Comparison of ENCODE assay signal across 21 cellular contexts in the genomic region with DNA sequence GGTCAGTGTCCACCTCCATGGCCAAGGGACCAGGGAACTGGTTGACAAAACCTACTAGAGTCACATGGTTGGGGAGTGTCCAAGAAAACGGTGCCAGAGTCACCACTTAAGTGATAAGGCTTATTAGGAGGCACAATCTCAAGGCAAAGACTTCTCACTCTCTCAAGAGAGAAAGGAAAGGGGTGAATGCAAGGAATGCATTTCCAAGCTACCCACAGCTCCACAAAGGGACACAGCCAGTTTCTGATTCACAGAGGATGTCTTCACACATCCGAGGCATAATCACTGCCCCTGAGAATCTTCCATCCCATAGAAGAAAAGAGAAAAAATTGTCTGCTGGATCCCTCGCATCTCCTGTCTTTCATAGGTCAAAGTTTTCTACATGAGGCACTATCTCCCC.
DNase-seq lines count a peak whose midpoint lies in the region; ATAC-seq and TF ChIP-seq lines count a peak whose summit lies in the region.
"Had no signal": no experiment of that assay in that cellular context is flagged by ENCODE, and none has a peak within 500 bp of the region (broad histone marks: within the 10 kb centered on the region; RNA-seq: fewer than 3 reads in every experiment).

No MANE protein-coding gene starts in this region.

- TF ChIP-seq EP300 in SK-N-SH (IDR thresholded peaks at IDR 0.05; ENCODE audit: borderline replicate concordance in 1 of 2, low read depth in 1 of 2, low read length in 1 of 2) = no peak

- H3K27me3 ChIP-seq in SK-N-SH (ENCODE audit: insufficient read depth) (no peaks in the 10 kb centered on the region), esophagus squamous epithelium (no peaks in the 10 kb centered on the region), uterus (no peaks in the 10 kb centered on the region), MG63 (no peaks in the 10 kb centered on the region)

- intact Hi-C loops in esophagus squamous epithelium (cut with DNase I) = no loop called here
- intact Hi-C loops in sciatic nerve (cut with DNase I) = no loop called here
- intact Hi-C loops in uterus (cut with DNase I; ENCODE audit: low total_unique reads) = no loop called here

- peak; percentile 2 for ATAC-seq in sciatic nerve

- TF ChIP-seq POLR2A in esophagus squamous epithelium (IDR thresholded peaks at IDR 0.05) (no peak), uterus (IDR thresholded peaks at IDR 0.05) (no peak)

- no peak overlapping the region for H3K4me3 ChIP-seq in SK-N-SH (ENCODE audit: low read depth in 2 of 2, low read length in 1 of 2)
- no peak overlapping the region for H3K4me3 ChIP-seq in esophagus squamous epithelium
- H3K4me3 ChIP-seq in uterus = no peak overlapping the region
- no peak overlapping the region for H3K4me3 ChIP-seq in MG63
- H3K4me3 ChIP-seq: SK-N-MC had no signal

- TF ChIP-seq RAD21 in SK-N-SH (IDR thresholded peaks at IDR 0.05; ENCODE audit: low read length) = no peak

- DNase-seq in SK-N-SH = no peak
- DNase-seq in esophagus squamous epithelium (lab: John Stamatoyannopoulos, UW) = no peak
- peak; percentile 7 for DNase-seq in sciatic nerve (ENCODE audit: low spot score)
- no peak for DNase-seq in uterus
- no peak for DNase-seq in NCI-H226
- DNase-seq in MG63 = no peak
- no peak for DNase-seq in NCI-H446 (lab: John Stamatoyannopoulos, UW)
- DNase-seq: activated naive CD4-positive, alpha-beta T cell treated with Interleukin-2 at 50 U/mL for 16 hours; activated T-cell treated with anti-CD3 and anti-CD28 coated beads, Interleukin-2, amount 50 U/mL, for 24 hours; CD8-positive, alpha-beta memory T cell; cerebellar nuclear complex; DMS53; foreskin melanocyte; GF-D8; H7; hypothalamus; NCI-H1417 treated with DMSO at 0.1 percent for 48 hours; stimulated activated CD4-positive, alpha-beta T cell treated with anti-CD3 and anti-CD28 coated beads, Interleukin-12 subunit alpha, Interleukin-12 subunit beta, amount 100 ng/mL, for 4 hours; stimulated activated CD4-positive, alpha-beta T cell treated with anti-CD3 and anti-CD28 coated beads, Interleukin-4, amount 100 ng/mL, for 4 hours had no signal

- peaks cover 7% of the 10 kb centered on the region for H3F3A ChIP-seq in SK-N-SH (replicated peaks; ENCODE audit: insufficient read depth)

- H3K27ac ChIP-seq in SK-N-SH (ENCODE audit: low read depth in 2 of 2, low read length in 1 of 2) (peak overlapping the region; percentile 81 to 85), esophagus squamous epithelium (peak overlapping the region in 3 of 4 donors; percentile 25 to 62 (median 27)), uterus (peak overlapping the region; percentile 10 to 20)
- H3K27ac ChIP-seq: RWPE1, SK-N-MC had no signal

- H3K9me2 ChIP-seq in SK-N-SH = no peaks in the 10 kb centered on the region

- H3K9me3 ChIP-seq in SK-N-SH (no peaks in the 10 kb centered on the region), esophagus squamous epithelium (no peaks in the 10 kb centered on the region), uterus (no peaks in the 10 kb centered on the region), MG63 (no peaks in the 10 kb centered on the region)

- H2AFZ ChIP-seq in SK-N-SH (ENCODE audit: low read depth) = peak overlapping the region; percentile 1; the same call in 1 of the 2 replicates

- no peaks in the 10 kb centered on the region for H3K79me2 ChIP-seq in SK-N-SH (ENCODE audit: insufficient read depth)

- H3K36me3 ChIP-seq in SK-N-SH (replicated peaks in 1 of 2; ENCODE audit: control insufficient read depth in 1 of 2, insufficient read depth in 2 of 2, low read length in 1 of 2) (no peaks in the 10 kb centered on the region), esophagus squamous epithelium (no peaks in the 10 kb centered on the region), uterus (no peaks in the 10 kb centered on the region), MG63 (no peaks in the 10 kb centered on the region)

- no peaks in the 10 kb centered on the region for H4K20me1 ChIP-seq in SK-N-SH (ENCODE audit: insufficient read depth)

- no peak overlapping the region for H3K9ac ChIP-seq in SK-N-SH

- TF ChIP-seq CTCF in SK-N-SH (IDR thresholded peaks at IDR 0.05) (no peak), esophagus squamous epithelium (IDR thresholded peaks at IDR 0.05) (no peak), uterus (IDR thresholded peaks at IDR 0.05) (no peak)

- CTCF ChIA-PET in SK-N-SH (lab: Yijun Ruan, JAX) = interaction anchor here (0.9 to 1.5 kb wide), 6 partner anchors 11 to 154 kb away, joined by 3 to 7 read pairs (median 3); no protein-coding TSS in a partner anchor

- WGBS in SK-N-SH (ENCODE audit: low lambda C conversion rate) = 49% methylated on average over 3 of the region's 3 CpGs
- WGBS in esophagus squamous epithelium, 2 donors = 72% methylated on average over 3 of the region's 3 CpGs

- peak overlapping the region; percentile 45 for H3K4me2 ChIP-seq in SK-N-SH

- POLR2A ChIA-PET in SK-N-SH (lab: Yijun Ruan, JAX) = no interaction called here

- H3K4me1 ChIP-seq in SK-N-SH (ENCODE audit: control insufficient read depth in 1 of 2, insufficient read depth in 2 of 2, low read depth in 1 of 2, low read length in 1 of 2) (peaks cover 22 to 40% of the 10 kb centered on the region in 2 experiments), esophagus squamous epithelium (peaks cover 4 to 60% (median 11%) of the 10 kb centered on the region in 3 donors), uterus (no peaks in the 10 kb centered on the region)

TF ChIP-seq in SK-N-SH, 30 proteins besides CTCF, POLR2A, EP300 and RAD21:
- TF ChIP-seq, protein P1, sequence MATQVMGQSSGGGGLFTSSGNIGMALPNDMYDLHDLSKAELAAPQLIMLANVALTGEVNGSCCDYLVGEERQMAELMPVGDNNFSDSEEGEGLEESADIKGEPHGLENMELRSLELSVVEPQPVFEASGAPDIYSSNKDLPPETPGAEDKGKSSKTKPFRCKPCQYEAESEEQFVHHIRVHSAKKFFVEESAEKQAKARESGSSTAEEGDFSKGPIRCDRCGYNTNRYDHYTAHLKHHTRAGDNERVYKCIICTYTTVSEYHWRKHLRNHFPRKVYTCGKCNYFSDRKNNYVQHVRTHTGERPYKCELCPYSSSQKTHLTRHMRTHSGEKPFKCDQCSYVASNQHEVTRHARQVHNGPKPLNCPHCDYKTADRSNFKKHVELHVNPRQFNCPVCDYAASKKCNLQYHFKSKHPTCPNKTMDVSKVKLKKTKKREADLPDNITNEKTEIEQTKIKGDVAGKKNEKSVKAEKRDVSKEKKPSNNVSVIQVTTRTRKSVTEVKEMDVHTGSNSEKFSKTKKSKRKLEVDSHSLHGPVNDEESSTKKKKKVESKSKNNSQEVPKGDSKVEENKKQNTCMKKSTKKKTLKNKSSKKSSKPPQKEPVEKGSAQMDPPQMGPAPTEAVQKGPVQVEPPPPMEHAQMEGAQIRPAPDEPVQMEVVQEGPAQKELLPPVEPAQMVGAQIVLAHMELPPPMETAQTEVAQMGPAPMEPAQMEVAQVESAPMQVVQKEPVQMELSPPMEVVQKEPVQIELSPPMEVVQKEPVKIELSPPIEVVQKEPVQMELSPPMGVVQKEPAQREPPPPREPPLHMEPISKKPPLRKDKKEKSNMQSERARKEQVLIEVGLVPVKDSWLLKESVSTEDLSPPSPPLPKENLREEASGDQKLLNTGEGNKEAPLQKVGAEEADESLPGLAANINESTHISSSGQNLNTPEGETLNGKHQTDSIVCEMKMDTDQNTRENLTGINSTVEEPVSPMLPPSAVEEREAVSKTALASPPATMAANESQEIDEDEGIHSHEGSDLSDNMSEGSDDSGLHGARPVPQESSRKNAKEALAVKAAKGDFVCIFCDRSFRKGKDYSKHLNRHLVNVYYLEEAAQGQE (IDR thresholded peaks at IDR 0.05; ENCODE audit: low read depth, low read length) = no peak
- TF ChIP-seq FOSL2 (IDR thresholded peaks at IDR 0.05; ENCODE audit: borderline replicate concordance, low read depth) = no peak
- TF ChIP-seq ELF1 (IDR thresholded peaks at IDR 0.05) = no peak
- no peak for TF ChIP-seq TAF1 (IDR thresholded peaks at IDR 0.05; ENCODE audit: borderline replicate concordance, low read depth, low read length)
- TF ChIP-seq, protein P2, sequence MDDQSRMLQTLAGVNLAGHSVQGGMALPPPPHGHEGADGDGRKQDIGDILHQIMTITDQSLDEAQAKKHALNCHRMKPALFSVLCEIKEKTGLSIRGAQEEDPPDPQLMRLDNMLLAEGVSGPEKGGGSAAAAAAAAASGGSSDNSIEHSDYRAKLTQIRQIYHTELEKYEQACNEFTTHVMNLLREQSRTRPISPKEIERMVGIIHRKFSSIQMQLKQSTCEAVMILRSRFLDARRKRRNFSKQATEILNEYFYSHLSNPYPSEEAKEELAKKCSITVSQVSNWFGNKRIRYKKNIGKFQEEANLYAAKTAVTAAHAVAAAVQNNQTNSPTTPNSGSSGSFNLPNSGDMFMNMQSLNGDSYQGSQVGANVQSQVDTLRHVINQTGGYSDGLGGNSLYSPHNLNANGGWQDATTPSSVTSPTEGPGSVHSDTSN (IDR thresholded peaks at IDR 0.05) = no peak
- TF ChIP-seq FOXJ3 (CRISPR knock-in tag; IDR thresholded peaks at IDR 0.05) = no peak
- TF ChIP-seq, protein P3, sequence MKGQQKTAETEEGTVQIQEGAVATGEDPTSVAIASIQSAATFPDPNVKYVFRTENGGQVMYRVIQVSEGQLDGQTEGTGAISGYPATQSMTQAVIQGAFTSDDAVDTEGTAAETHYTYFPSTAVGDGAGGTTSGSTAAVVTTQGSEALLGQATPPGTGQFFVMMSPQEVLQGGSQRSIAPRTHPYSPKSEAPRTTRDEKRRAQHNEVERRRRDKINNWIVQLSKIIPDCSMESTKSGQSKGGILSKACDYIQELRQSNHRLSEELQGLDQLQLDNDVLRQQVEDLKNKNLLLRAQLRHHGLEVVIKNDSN (IDR thresholded peaks at IDR 0.05; ENCODE audit: borderline replicate concordance, low read depth) = no peak

Comparison
In these comparisons a context has a peak if more than half of its experiments do, and no peak if none do; other contexts are left out.
1. H3K27ac ChIP-seq: peak in every context shown above with its lines; median percentile 83 in SK-N-SH; 27 in esophagus squamous epithelium; 15 in uterus.